Comparison of ENCODE assay signal across 23 cellular contexts in the genomic region with DNA sequence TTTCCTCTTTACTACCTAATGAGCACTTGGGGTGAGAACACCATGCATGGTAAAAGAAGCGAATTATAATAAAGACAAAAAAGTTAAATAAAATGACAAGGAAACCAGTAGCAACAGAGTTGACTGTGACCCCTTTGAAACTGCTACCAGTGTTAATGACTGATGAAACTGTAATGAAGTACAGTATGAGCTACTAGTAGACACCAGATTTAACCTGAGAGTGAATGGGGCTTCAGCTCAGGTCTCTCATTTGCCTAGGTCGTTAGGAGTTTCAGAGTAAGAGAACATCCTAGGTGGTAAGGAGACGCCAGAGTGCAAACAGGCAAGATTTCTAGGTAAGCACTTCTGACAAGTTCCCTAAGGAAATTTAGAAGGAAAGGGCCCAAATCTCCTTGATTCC.
DNase-seq lines count a peak whose midpoint lies in the region; ATAC-seq and TF ChIP-seq lines count a peak whose summit lies in the region.
"Had no signal": no experiment of that assay in that cellular context is flagged by ENCODE, and none has a peak within 500 bp of the region (broad histone marks: within the 10 kb centered on the region; RNA-seq: fewer than 3 reads in every experiment).

No MANE protein-coding gene starts in this region.

- H3K27ac Mint-ChIP-seq in MCF 10A (ENCODE audit: low read depth, unreplicated experiment) (peak overlapping the region; percentile 22), endothelial cell (ENCODE audit: unreplicated experiment) (peak overlapping the region; percentile 82)

- H3K79me2 ChIP-seq in mammary epithelial cell (ENCODE audit: insufficient read depth, low read length): no peaks in the 10 kb centered on the region

- H3K14ac ChIP-seq in IMR-90 (replicated peaks; ENCODE audit: low read depth, low read length): no peak overlapping the region

- H3K9me3 Mint-ChIP-seq in MCF 10A (ENCODE audit: unreplicated experiment) (no peaks in the 10 kb centered on the region), endothelial cell (ENCODE audit: unreplicated experiment) (no peaks in the 10 kb centered on the region)

- TF ChIP-seq CTCF in MCF 10A (IDR thresholded peaks at IDR 0.05; ENCODE audit: unreplicated experiment): no peak
- TF ChIP-seq CTCF in mammary epithelial cell (conservative IDR thresholded peaks at IDR 0.05 in 1 of 2, IDR thresholded peaks at IDR 0.05 in 1 of 2; ENCODE audit: extremely low read depth in 1 of 2, insufficient read depth in 1 of 2, low read depth in 1 of 2, low read length in 2 of 2): no peak
- no peak for TF ChIP-seq CTCF in IMR-90 (conservative IDR thresholded peaks at IDR 0.05; ENCODE audit: low read depth, low read length)
- no peak for TF ChIP-seq CTCF in endothelial cell (IDR thresholded peaks at IDR 0.05; ENCODE audit: unreplicated experiment)
- no peak for TF ChIP-seq CTCF in uterus (IDR thresholded peaks at IDR 0.05)

- peak overlapping the region; percentile 51; the same call in 1 of the 2 replicates for H2BK20ac ChIP-seq in IMR-90 (ENCODE audit: low read depth, low read length)

- peaks cover 14 to 42% of the 10 kb centered on the region in 2 experiments for H3K79me1 ChIP-seq in IMR-90 (ENCODE audit: low read depth in 1 of 2, low read length in 2 of 2)

- H3K4me3 ChIP-seq in mammary epithelial cell (replicated peaks in 1 of 3; ENCODE audit: insufficient read depth in 1 of 3, low read depth in 2 of 3, low read length in 3 of 3) (no peak overlapping the region), IMR-90 (ENCODE audit: insufficient read depth, low read depth, low read length) (no peak overlapping the region), uterus (no peak overlapping the region)

- H2BK5ac ChIP-seq in IMR-90 (ENCODE audit: low read depth, low read length, poor library complexity, severe bottlenecking): no peak overlapping the region

- H3K27me3 Mint-ChIP-seq in MCF 10A (ENCODE audit: insufficient read depth, unreplicated experiment): no peaks in the 10 kb centered on the region
- H3K27me3 Mint-ChIP-seq in endothelial cell (ENCODE audit: unreplicated experiment): no peaks in the 10 kb centered on the region

- intact Hi-C loops in MCF 10A (cut with micrococcal nuclease) (no loop called here), mammary epithelial cell (cut with micrococcal nuclease) (no loop called here), IMR-90 (cut with micrococcal nuclease) (no loop called here), uterus (cut with DNase I; ENCODE audit: low total_unique reads) (no loop called here)

- WGBS in mammary epithelial cell (ENCODE audit: low coverage, missing lambda C conversion rate): 97% methylated on average over 3 of the region's 3 CpGs
- no CpG with 5 or more reads among the region's 3 CpGs for WGBS in IMR-90 (ENCODE audit: extremely low coverage in 2 of 2, insufficient read length in 1 of 2), 2 experiments

- H3K56ac ChIP-seq in IMR-90 (ENCODE audit: extremely low read depth, insufficient read depth, low read length): no peak overlapping the region

- H4K20me1 ChIP-seq in mammary epithelial cell (ENCODE audit: insufficient read depth, low read length) (no peaks in the 10 kb centered on the region), IMR-90 (ENCODE audit: insufficient read depth, low read length) (no peaks in the 10 kb centered on the region; the same call in 1 of the 2 replicates)

- H3K4me2 ChIP-seq in mammary epithelial cell (ENCODE audit: insufficient read depth, low read depth, low read length): no peak overlapping the region
- H3K4me2 ChIP-seq in IMR-90 (ENCODE audit: low read depth, low read length): no peak overlapping the region

- CTCF ChIA-PET in MCF 10A (lab: Yijun Ruan, JAX): interaction anchor here (1.0 to 1.2 kb wide), 2 partner anchors 10 to 51 kb away, joined by 3 to 4 read pairs; no protein-coding TSS in a partner anchor
- CTCF ChIA-PET in mammary epithelial cell (lab: Charles Lee; ENCODE audit: low non-redundant PET): no interaction called here
- CTCF ChIA-PET in IMR-90 (lab: Yijun Ruan, JAX): no interaction called here

- POLR2A ChIA-PET in MCF 10A (lab: Yijun Ruan, JAX) (interaction anchor here (1.2 kb wide), 1 partner anchor 8 kb away, joined by 3 read pairs; no protein-coding TSS in a partner anchor), IMR-90 (lab: Charles Lee; ENCODE audit: unreplicated experiment) (no interaction called here)

- H3K23ac ChIP-seq in IMR-90 (ENCODE audit: low read depth, low read length): peak overlapping the region; percentile 52; the same call in 1 of the 2 replicates

- TF ChIP-seq RAD21 in IMR-90 (IDR thresholded peaks at IDR 0.05; ENCODE audit: low read length): no peak

- BruUV-seq in MCF 10A (replicated peaks; lab: Mats Ljungman, UMichigan) (no TSS peak), mammary epithelial cell (replicated peaks; lab: Mats Ljungman, UMichigan) (no TSS peak), IMR-90 (replicated peaks; lab: Mats Ljungman, UMichigan) (no TSS peak)

- H2AFZ ChIP-seq in mammary epithelial cell (ENCODE audit: low read depth, low read length) (no peak overlapping the region), IMR-90 (replicated peaks; ENCODE audit: low read length, poor library complexity) (no peak overlapping the region)

- H3K18ac ChIP-seq in IMR-90 (ENCODE audit: low read depth, low read length): peak overlapping the region; percentile 51; the same call in 1 of the 2 replicates

- H3K9ac ChIP-seq in mammary epithelial cell (ENCODE audit: insufficient read depth, low read length) (no peak overlapping the region), IMR-90 (ENCODE audit: low read depth, low read length) (no peak overlapping the region)

- in situ Hi-C loops in mammary epithelial cell (cut with MboI; ENCODE audit: low sequenced_read_pairs in 2 of 2) (no loop called here), IMR-90 (cut with MboI; ENCODE audit: low sequenced_read_pairs) (no loop called here)

- ATAC-seq in IMR-90 (ENCODE audit: low read depth) (no peak), HG02840 (IDR thresholded peaks at IDR 0.05; ENCODE audit: low FRiP score, unreplicated experiment) (no peak)
- ATAC-seq: Panc1 had no signal

- H2AK5ac ChIP-seq in IMR-90 (ENCODE audit: low read depth, low read length): peak overlapping the region; percentile 82

- no peak for DNase-seq in MCF 10A (ENCODE audit: unreplicated experiment)
- DNase-seq in mammary epithelial cell: no peak
- DNase-seq in IMR-90: no peak
- DNase-seq in endothelial cell (ENCODE audit: low spot score): no peak
- DNase-seq in uterus: no peak
- DNase-seq in foreskin melanocyte: no peak
- no peak for DNase-seq in pons (ENCODE audit: low spot score)
- DNase-seq: 8988T, ACHN, Calu3, DMS79 treated with DMSO at 0.1 percent for 48 hours, GF-D8, NCI-H1092 treated with DMSO at 0.1 percent for 48 hours, NCI-H1436, NCI-H187, NCI-H446, NCI-H524 treated with DMSO at 0.1 percent for 48 hours, SHP77, T-helper 1 cell had no signal

- H2BK120ac ChIP-seq in IMR-90 (ENCODE audit: low read depth, low read length): peak overlapping the region; percentile 4; the same call in 1 of the 2 replicates

- peaks cover 32% of the 10 kb centered on the region for H3K4me1 ChIP-seq in mammary epithelial cell (ENCODE audit: insufficient read depth, low read length)
- H3K4me1 ChIP-seq in IMR-90 (ENCODE audit: control insufficient read depth, insufficient read depth, low read length): peaks cover 10% of the 10 kb centered on the region
- H3K4me1 ChIP-seq in uterus: peaks cover 5 to 7% of the 10 kb centered on the region in 2 donors

- TF ChIP-seq POLR2A in IMR-90 (IDR thresholded peaks at IDR 0.05; ENCODE audit: low read depth, low read length) (no peak), uterus (IDR thresholded peaks at IDR 0.05) (no peak)

- H3K36me3 Mint-ChIP-seq in MCF 10A (ENCODE audit: insufficient read depth, unreplicated experiment) (peaks cover 5% of the 10 kb centered on the region), endothelial cell (ENCODE audit: low read depth, unreplicated experiment) (no peaks in the 10 kb centered on the region)

- H2BK15ac ChIP-seq in IMR-90 (ENCODE audit: low read depth, low read length): peak overlapping the region; percentile 72; the same call in 2 of the 3 replicates

- dilution Hi-C loops in mammary epithelial cell (cut with HindIII; ENCODE audit: low sequenced_read_pairs) (no loop called here), IMR-90 (cut with HindIII; ENCODE audit: low sequenced_read_pairs, unreplicated experiment) (no loop called here)

- no peaks in the 10 kb centered on the region; the same call in 1 of the 2 replicates for H3K9me1 ChIP-seq in IMR-90 (ENCODE audit: insufficient read depth, low read length)

- H4K91ac ChIP-seq in IMR-90 (ENCODE audit: insufficient read depth, low read depth, low read length): peak overlapping the region; percentile 32; the same call in 1 of the 2 replicates

- no peaks in the 10 kb centered on the region for H3K36me3 ChIP-seq in mammary epithelial cell (ENCODE audit: insufficient read depth, low read length)
- no peaks in the 10 kb centered on the region for H3K36me3 ChIP-seq in IMR-90 (ENCODE audit: control insufficient read depth, insufficient read depth, low read length)
- H3K36me3 ChIP-seq in uterus: no peaks in the 10 kb centered on the region

- peak overlapping the region; percentile 33; the same call in 1 of the 2 replicates for H3K4ac ChIP-seq in IMR-90 (ENCODE audit: low read depth, low read length)

- H3K4me1 Mint-ChIP-seq in MCF 10A (ENCODE audit: insufficient read depth, unreplicated experiment) (peaks cover 26% of the 10 kb centered on the region), endothelial cell (ENCODE audit: unreplicated experiment) (peaks cover 37% of the 10 kb centered on the region)

- H3K27ac ChIP-seq in mammary epithelial cell (ENCODE audit: insufficient read depth, low read depth, low read length) (no peak overlapping the region), IMR-90 (ENCODE audit: insufficient read depth, low read length) (peak overlapping the region; percentile 14; the same call in 1 of the 2 replicates), uterus (peak overlapping the region; percentile 86 to 90)
- H3K27ac ChIP-seq: HL-60, RWPE1 had no signal

- H4K5ac ChIP-seq in IMR-90 (ENCODE audit: low read depth, low read length): peak overlapping the region; percentile 49; the same call in 1 of the 2 replicates

- no peak overlapping the region for H2AK9ac ChIP-seq in IMR-90 (replicated peaks; ENCODE audit: low read depth, low read length, poor library complexity)

- H3K9me3 ChIP-seq in mammary epithelial cell (replicated peaks; ENCODE audit: insufficient read depth, low read length): no peaks in the 10 kb centered on the region
- H3K9me3 ChIP-seq in IMR-90 (ENCODE audit: control insufficient read depth, insufficient read depth, low read length): no peaks in the 10 kb centered on the region
- no peaks in the 10 kb centered on the region for H3K9me3 ChIP-seq in uterus

- H4K8ac ChIP-seq in IMR-90 (ENCODE audit: low read depth in 2 of 2, low read length in 2 of 2): peak overlapping the region in 1 of 2 experiments; percentile 44; a peak in 2 of 4 replicates

- no peak overlapping the region for H3K4me3 Mint-ChIP-seq in MCF 10A (ENCODE audit: unreplicated experiment)
- no peak overlapping the region for H3K4me3 Mint-ChIP-seq in endothelial cell (ENCODE audit: unreplicated experiment)

- H3K27me3 ChIP-seq in mammary epithelial cell (ENCODE audit: insufficient read depth, low read length) (no peaks in the 10 kb centered on the region), IMR-90 (ENCODE audit: control insufficient read depth, insufficient read depth, low read length) (no peaks in the 10 kb centered on the region), uterus (no peaks in the 10 kb centered on the region)
